ENCODE assay signal across 8 cellular contexts in genomic region chr3:10459954-10460754, GRCh38. TPM values are rescaled to one million over a fixed set of nuclear protein-coding genes. Genes with fewer than 3 reads are reported as not detected.
DNase-seq lines count a peak whose midpoint lies in the region; ATAC-seq and TF ChIP-seq lines count a peak whose summit lies in the region.

No MANE protein-coding gene starts in this region.

- H3K4me1 ChIP-seq in SJCRH30 (no peaks in the 10 kb centered on the region), left lung (no peaks in the 10 kb centered on the region), testis (no peaks in the 10 kb centered on the region), suprapubic skin (no peaks in the 10 kb centered on the region)

- DNase-seq in activated CD4-positive, alpha-beta T cell treated with anti-CD3 and anti-CD28 coated beads for 36 hours: peak; percentile 82
- no peak for DNase-seq in activated CD4-positive, alpha-beta T cell treated with anti-CD3 and anti-CD28 coated beads for 4 hours
- peak; percentile 87 for DNase-seq in SJCRH30
- DNase-seq in left lung: peak in 1 of 2 donors; percentile 56
- peak; percentile 74 for DNase-seq in testis
- no peak for DNase-seq in suprapubic skin (ENCODE audit: low spot score in 2 of 2)

- 29 to 67% methylated on average over 5 of the region's 5 CpGs for WGBS in testis, 2 donors
- 50% methylated on average over 5 of the region's 5 CpGs for WGBS in suprapubic skin

- no peaks in the 10 kb centered on the region for H3K36me3 ChIP-seq in SJCRH30
- H3K36me3 ChIP-seq in left lung: no peaks in the 10 kb centered on the region
- no peaks in the 10 kb centered on the region for H3K36me3 ChIP-seq in testis (ENCODE audit: low read depth, missing control alignments)
- no peaks in the 10 kb centered on the region for H3K36me3 ChIP-seq in suprapubic skin

- H3K27me3 Mint-ChIP-seq in activated CD4-positive, alpha-beta T cell treated with anti-CD3 and anti-CD28 coated beads for 36 hours: peaks cover 7% of the 10 kb centered on the region
- peaks cover 3% of the 10 kb centered on the region for H3K27me3 Mint-ChIP-seq in brain

- H3K9me3 Mint-ChIP-seq in activated CD4-positive, alpha-beta T cell treated with anti-CD3 and anti-CD28 coated beads for 36 hours (ENCODE audit: low read depth): no peaks in the 10 kb centered on the region
- peaks cover 0 to 5% (median 0%) of the 10 kb centered on the region in 5 experiments for H3K9me3 Mint-ChIP-seq in brain

- H3K27me3 ChIP-seq in SJCRH30 (no peaks in the 10 kb centered on the region), left lung (no peaks in the 10 kb centered on the region), testis (no peaks in the 10 kb centered on the region), suprapubic skin (peaks cover 6% of the 10 kb centered on the region)

- H3K4me3 Mint-ChIP-seq in activated CD4-positive, alpha-beta T cell treated with anti-CD3 and anti-CD28 coated beads for 36 hours: no peak overlapping the region
- no peak overlapping the region for H3K4me3 Mint-ChIP-seq in brain

- H3K9me3 ChIP-seq in SJCRH30 (replicated peaks): no peaks in the 10 kb centered on the region
- no peaks in the 10 kb centered on the region for H3K9me3 ChIP-seq in left lung
- no peaks in the 10 kb centered on the region for H3K9me3 ChIP-seq in testis
- H3K9me3 ChIP-seq in suprapubic skin: no peaks in the 10 kb centered on the region

- CTCF ChIA-PET in activated CD4-positive, alpha-beta T cell treated with anti-CD3 and anti-CD28 coated beads for 36 hours (lab: Charles Lee): interaction anchor here (0.5 kb wide), 1 partner anchor 1387 kb away, joined by 3 read pairs; no protein-coding TSS in a partner anchor

- TF ChIP-seq CTCF in brain (conservative IDR thresholded peaks at IDR 0.05) (no peak), left lung (IDR thresholded peaks at IDR 0.05) (no peak), testis (IDR thresholded peaks at IDR 0.05) (no peak), suprapubic skin (IDR thresholded peaks at IDR 0.05) (no peak)

- ATAC-seq in activated CD4-positive, alpha-beta T cell treated with anti-CD3 and anti-CD28 coated beads for 36 hours: peak; percentile 84
- ATAC-seq in left lung: peak; percentile 81
- ATAC-seq in HG03097 (IDR thresholded peaks at IDR 0.05; ENCODE audit: low FRiP score, unreplicated experiment): no peak

- POLR2A ChIA-PET in activated CD4-positive, alpha-beta T cell treated with anti-CD3 and anti-CD28 coated beads for 36 hours (lab: Charles Lee): no interaction called here

- intact Hi-C loops in activated CD4-positive, alpha-beta T cell treated with anti-CD3 and anti-CD28 coated beads for 36 hours (cut with DNase I, micrococcal nuclease): no loop called here
- intact Hi-C loops in left lung (cut with DNase I) (no loop called here), testis (cut with DNase I; ENCODE audit: low total_unique reads) (no loop called here)

- TF ChIP-seq POLR2A in testis (IDR thresholded peaks at IDR 0.05): no peak
- TF ChIP-seq POLR2A in suprapubic skin (IDR thresholded peaks at IDR 0.05): no peak

- H3K4me1 Mint-ChIP-seq in activated CD4-positive, alpha-beta T cell treated with anti-CD3 and anti-CD28 coated beads for 36 hours: no peaks in the 10 kb centered on the region
- H3K4me1 Mint-ChIP-seq in brain: peaks cover 39% of the 10 kb centered on the region

- no peak overlapping the region for H3K4me3 ChIP-seq in SJCRH30
- H3K4me3 ChIP-seq in left lung: no peak overlapping the region
- H3K4me3 ChIP-seq in testis: no peak overlapping the region
- no peak overlapping the region for H3K4me3 ChIP-seq in suprapubic skin

- H3K36me3 Mint-ChIP-seq in activated CD4-positive, alpha-beta T cell treated with anti-CD3 and anti-CD28 coated beads for 36 hours (ENCODE audit: low read depth): no peaks in the 10 kb centered on the region
- H3K36me3 Mint-ChIP-seq in brain: no peaks in the 10 kb centered on the region

- H3K27ac ChIP-seq in SJCRH30: no peak overlapping the region
- H3K27ac ChIP-seq in left lung: no peak overlapping the region
- H3K27ac ChIP-seq in testis: no peak overlapping the region
- no peak overlapping the region for H3K27ac ChIP-seq in suprapubic skin

- no peak for TF ChIP-seq EP300 in suprapubic skin (IDR thresholded peaks at IDR 0.05)

- no peak overlapping the region for H3K27ac Mint-ChIP-seq in activated CD4-positive, alpha-beta T cell treated with anti-CD3 and anti-CD28 coated beads for 36 hours
- H3K27ac Mint-ChIP-seq in brain: peak overlapping the region; percentile 17 to 100 (median 42)

RNA-seq across cellular contexts. Expression of gene ATP2B2, which starts 45.2 kb away (rescaled TPM):
- under 1 TPM in 1 of 2 experiments, not detected in 1; 0.05 TPM for total RNA-seq in activated CD4-positive, alpha-beta T cell treated with anti-CD3 and anti-CD28 coated beads for 36 hours
- total RNA-seq in SJCRH30 (2014; rRNA removed; shearing (Covaris generic)): not detected in 2 replicates
- polyA plus RNA-seq in brain (ENCODE audit: insufficient read depth, low read depth, low replicate concordance) (13.9 TPM), testis (ENCODE audit: insufficient read depth, low read depth, low replicate concordance) (1.1 TPM)
- total RNA-seq in left lung (under 1 TPM in 1 of 2 donors, not detected in 1; 0.18 TPM), testis (1 to 10 TPM; 1.8 to 2.9 TPM), suprapubic skin (1 to 10 TPM in 2 of 4 donors, under 1 TPM in 1, not detected in 1; 0.86 to 2.2 (median 1.0) TPM)

Comparison
In these comparisons a context has a peak if more than half of its experiments do, and no peak if none do; other contexts are left out.
1. DNase-seq: peak in activated CD4-positive, alpha-beta T cell treated with anti-CD3 and anti-CD28 coated beads for 36 hours (single experiment), SJCRH30 (2 of 2) and testis (single experiment); none in activated CD4-positive, alpha-beta T cell treated with anti-CD3 and anti-CD28 coated beads for 4 hours (0 of 2) and suprapubic skin (0 of 2).